In genomic region chr2:105774781-105775337, GRCh38 we compare ENCODE assay signal across 17 cellular contexts. TPM values are rescaled to one million over a fixed set of nuclear protein-coding genes. Genes with fewer than 3 reads are reported as not detected.
DNase-seq lines count a peak whose midpoint lies in the region; ATAC-seq and TF ChIP-seq lines count a peak whose summit lies in the region.
"Had no signal": no experiment of that assay in that cellular context is flagged by ENCODE, and none has a peak within 500 bp of the region (broad histone marks: within the 10 kb centered on the region; RNA-seq: fewer than 3 reads in every experiment).

No MANE protein-coding gene starts in this region.

- no peaks in the 10 kb centered on the region for H3K9me3 ChIP-seq in neutrophil
- H3K9me3 ChIP-seq: body of pancreas, Caco-2, prostate gland had no signal

- H3K4me3 ChIP-seq in HL-60 (replicated peaks; ENCODE audit: insufficient read depth, low read length): no peak overlapping the region
- H3K4me3 ChIP-seq in neutrophil (ENCODE audit: low read depth in 1 of 2, low read length in 1 of 2): no peak overlapping the region
- H3K4me3 ChIP-seq: body of pancreas, dorsolateral prefrontal cortex, prostate gland had no signal

- intact Hi-C loops in activated CD4-positive, alpha-beta T cell treated with anti-CD3 and anti-CD28 coated beads for 36 hours (cut with DNase I, micrococcal nuclease): no loop called here

- no peak for DNase-seq in activated CD4-positive, alpha-beta T cell treated with anti-CD3 and anti-CD28 coated beads for 36 hours
- no peak for DNase-seq in activated CD4-positive, alpha-beta T cell treated with anti-CD3 and anti-CD28 coated beads, Interleukin-2, amount 50 U/mL, for 4 hours
- no peak for DNase-seq in HL-60 (ENCODE audit: low read depth in 1 of 2, low spot score in 1 of 2)
- no peak for DNase-seq in activated naive CD4-positive, alpha-beta T cell treated with anti-CD3 and anti-CD28 coated beads, Interleukin-2, amount 10 ng/mL, durations not matched to agents 7 days and 5 days
- no peak for DNase-seq in chondrocyte (ENCODE audit: low spot score)
- DNase-seq: body of pancreas, Caco-2, dorsolateral prefrontal cortex, GDM1, left colon, NCI-H1694, NCI-H446 treated with DMSO at 0.1 percent for 48 hours, substantia nigra had no signal

- H3K27me3 Mint-ChIP-seq in activated CD4-positive, alpha-beta T cell treated with anti-CD3 and anti-CD28 coated beads for 36 hours: no peaks in the 10 kb centered on the region
- H3K27me3 Mint-ChIP-seq in activated naive CD4-positive, alpha-beta T cell treated with anti-CD3 and anti-CD28 coated beads, Interleukin-2, amount 10 ng/mL, durations not matched to agents 7 days and 5 days: no peaks in the 10 kb centered on the region
- H3K27me3 Mint-ChIP-seq in chondrocyte (ENCODE audit: low read depth): no peaks in the 10 kb centered on the region

- no peaks in the 10 kb centered on the region for H3K9me3 Mint-ChIP-seq in activated CD4-positive, alpha-beta T cell treated with anti-CD3 and anti-CD28 coated beads for 36 hours (ENCODE audit: low read depth)
- H3K9me3 Mint-ChIP-seq in activated naive CD4-positive, alpha-beta T cell treated with anti-CD3 and anti-CD28 coated beads, Interleukin-2, amount 10 ng/mL, durations not matched to agents 7 days and 5 days: no peaks in the 10 kb centered on the region
- H3K9me3 Mint-ChIP-seq in chondrocyte (ENCODE audit: low read depth): no peaks in the 10 kb centered on the region

- H3K27ac ChIP-seq in HL-60 (replicated peaks): peak overlapping the region; percentile 66
- H3K27ac ChIP-seq in neutrophil: peak overlapping the region; percentile 82
- H3K27ac ChIP-seq: prostate gland had no signal

- no peak for TF ChIP-seq CTCF in HL-60 (IDR thresholded peaks at IDR 0.05; ENCODE audit: insufficient read depth, low read length)
- TF ChIP-seq CTCF in neutrophil (IDR thresholded peaks at IDR 0.05): no peak
- TF ChIP-seq CTCF in chondrocyte (IDR thresholded peaks at IDR 0.05): no peak

- peaks cover 41% of the 10 kb centered on the region for H3K36me3 Mint-ChIP-seq in activated CD4-positive, alpha-beta T cell treated with anti-CD3 and anti-CD28 coated beads for 36 hours (ENCODE audit: low read depth)
- peaks cover 53% of the 10 kb centered on the region for H3K36me3 Mint-ChIP-seq in activated naive CD4-positive, alpha-beta T cell treated with anti-CD3 and anti-CD28 coated beads, Interleukin-2, amount 10 ng/mL, durations not matched to agents 7 days and 5 days
- H3K36me3 Mint-ChIP-seq in chondrocyte (ENCODE audit: low read depth): peaks cover 2% of the 10 kb centered on the region

- H3K4me3 Mint-ChIP-seq in activated CD4-positive, alpha-beta T cell treated with anti-CD3 and anti-CD28 coated beads for 36 hours: no peak overlapping the region
- no peak overlapping the region for H3K4me3 Mint-ChIP-seq in activated naive CD4-positive, alpha-beta T cell treated with anti-CD3 and anti-CD28 coated beads, Interleukin-2, amount 10 ng/mL, durations not matched to agents 7 days and 5 days
- H3K4me3 Mint-ChIP-seq in chondrocyte (ENCODE audit: unreplicated experiment): no peak overlapping the region

- peaks cover 92% of the 10 kb centered on the region for H3K4me1 Mint-ChIP-seq in activated CD4-positive, alpha-beta T cell treated with anti-CD3 and anti-CD28 coated beads for 36 hours
- peaks cover 94% of the 10 kb centered on the region for H3K4me1 Mint-ChIP-seq in activated naive CD4-positive, alpha-beta T cell treated with anti-CD3 and anti-CD28 coated beads, Interleukin-2, amount 10 ng/mL, durations not matched to agents 7 days and 5 days
- peaks cover 36% of the 10 kb centered on the region for H3K4me1 Mint-ChIP-seq in chondrocyte (ENCODE audit: low read depth)

- CTCF ChIA-PET in activated CD4-positive, alpha-beta T cell treated with anti-CD3 and anti-CD28 coated beads for 36 hours (lab: Charles Lee): interaction anchor here (0.5 to 0.9 kb wide), 2 partner anchors 8 to 62 kb away, joined by 3 to 4 read pairs; no protein-coding TSS in a partner anchor
- CTCF ChIA-PET in activated naive CD4-positive, alpha-beta T cell treated with anti-CD3 and anti-CD28 coated beads, Interleukin-2, amount 10 ng/mL, durations not matched to agents 7 days and 5 days (lab: Charles Lee): interaction anchor here (1.5 kb wide), 1 partner anchor 22 kb away, joined by 4 read pairs; no protein-coding TSS in a partner anchor

- POLR2A ChIA-PET in activated CD4-positive, alpha-beta T cell treated with anti-CD3 and anti-CD28 coated beads for 36 hours (lab: Charles Lee): no interaction called here

- no peaks in the 10 kb centered on the region for H3K27me3 ChIP-seq in HL-60 (ENCODE audit: insufficient read depth, poor library complexity, severe bottlenecking)
- H3K27me3 ChIP-seq in neutrophil: no peaks in the 10 kb centered on the region
- H3K27me3 ChIP-seq: body of pancreas, dorsolateral prefrontal cortex had no signal

- H3K36me3 ChIP-seq in neutrophil: no peaks in the 10 kb centered on the region
- H3K36me3 ChIP-seq: prostate gland had no signal

- H3K27ac Mint-ChIP-seq in activated CD4-positive, alpha-beta T cell treated with anti-CD3 and anti-CD28 coated beads for 36 hours: peak overlapping the region; percentile 85
- peak overlapping the region; percentile 91 for H3K27ac Mint-ChIP-seq in activated naive CD4-positive, alpha-beta T cell treated with anti-CD3 and anti-CD28 coated beads, Interleukin-2, amount 10 ng/mL, durations not matched to agents 7 days and 5 days
- no peak overlapping the region for H3K27ac Mint-ChIP-seq in chondrocyte (ENCODE audit: unreplicated experiment)

- peaks cover 40 to 44% of the 10 kb centered on the region in 2 experiments for H3K4me1 ChIP-seq in neutrophil (ENCODE audit: control insufficient read depth in 1 of 2, insufficient read depth in 1 of 2, low read depth in 1 of 2, low read length in 1 of 2)
- H3K4me1 ChIP-seq: Caco-2, prostate gland had no signal

- ATAC-seq in activated CD4-positive, alpha-beta T cell treated with anti-CD3 and anti-CD28 coated beads for 36 hours: peak; percentile 23
- ATAC-seq in GM18907 (IDR thresholded peaks at IDR 0.05; ENCODE audit: unreplicated experiment) (no peak), GM21576 (IDR thresholded peaks at IDR 0.05; ENCODE audit: unreplicated experiment) (no peak)
- ATAC-seq: body of pancreas, left colon had no signal

RNA-seq across cellular contexts. Expression of gene NCK2, which starts 30.1 kb away (rescaled TPM):
- 10 to 100 TPM; 84.7 to 87.5 TPM for total RNA-seq in activated CD4-positive, alpha-beta T cell treated with anti-CD3 and anti-CD28 coated beads for 36 hours
- total RNA-seq in chondrocyte: 28.6 to 55.5 TPM (median 55.2 TPM) in 3 replicates
